Comparison of ENCODE assay signal across 2 cellular contexts in the genomic region with DNA sequence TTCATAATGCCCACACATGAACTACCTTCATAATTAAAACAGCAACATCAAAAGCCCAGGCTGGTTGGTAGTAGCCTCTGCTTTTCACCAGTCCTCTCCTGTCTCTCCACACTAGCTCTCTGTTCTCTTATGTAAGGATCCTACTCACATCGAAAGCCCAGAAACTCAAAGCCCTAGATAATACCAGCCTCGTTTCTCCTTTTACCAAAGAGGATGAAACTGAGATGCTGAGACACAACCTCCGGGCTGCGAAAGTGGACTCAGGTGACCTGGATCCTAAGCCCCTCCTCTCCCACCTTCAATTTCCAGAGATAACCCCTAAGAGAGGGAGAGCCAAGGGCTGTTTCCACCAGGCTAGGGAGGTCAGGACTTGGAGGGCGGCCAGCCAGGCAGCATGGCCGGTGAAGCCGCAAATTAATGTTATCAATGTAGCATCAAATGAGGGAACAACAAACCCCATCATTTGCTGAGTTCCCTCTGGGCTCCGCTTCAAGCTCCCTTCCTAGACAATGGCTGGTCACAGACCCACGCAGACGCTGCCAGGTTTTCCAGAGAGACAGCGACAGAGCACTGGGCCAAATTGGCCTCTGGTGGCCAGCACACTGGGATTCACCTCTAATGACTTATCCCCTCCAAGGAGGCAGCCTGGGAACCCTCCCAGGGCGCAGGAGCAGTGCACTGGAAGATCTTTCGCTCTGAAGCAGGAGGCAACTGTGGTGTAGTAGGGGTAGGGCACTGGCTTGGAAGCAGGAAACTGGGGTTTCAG.
TF ChIP-seq lines count a peak whose summit lies in the region.

No MANE protein-coding gene starts in this region.

TF ChIP-seq in IMR-90, 13 proteins besides CTCF, POLR2A, EP300 and RAD21:
- TF ChIP-seq MAZ (IDR thresholded peaks at IDR 0.05; ENCODE audit: borderline replicate concordance, low read depth, low read length) (no peak), MXI1 (IDR thresholded peaks at IDR 0.05; ENCODE audit: borderline replicate concordance, low read depth, low read length) (no peak), SMC3 (IDR thresholded peaks at IDR 0.05; ENCODE audit: low read depth, low read length) (no peak), NFE2L2 (IDR thresholded peaks at IDR 0.05; ENCODE audit: low read depth, low read length) (no peak), BHLHE40 (IDR thresholded peaks at IDR 0.05; ENCODE audit: low read depth, low read length) (no peak), FOS (IDR thresholded peaks at IDR 0.05; ENCODE audit: low read depth, low read length) (no peak), CHD1 (IDR thresholded peaks at IDR 0.05; ENCODE audit: low read depth, low read length) (no peak), RCOR1 (IDR thresholded peaks at IDR 0.05; ENCODE audit: insufficient replicate concordance, low read length) (no peak), CEBPB (IDR thresholded peaks at IDR 0.05; ENCODE audit: low read depth, low read length) (no peak), RFX5 (IDR thresholded peaks at IDR 0.05; ENCODE audit: low read depth, low read length) (no peak), MAFK (IDR thresholded peaks at IDR 0.05; ENCODE audit: low read depth, low read length) (no peak)
- TF ChIP-seq, protein P1, sequence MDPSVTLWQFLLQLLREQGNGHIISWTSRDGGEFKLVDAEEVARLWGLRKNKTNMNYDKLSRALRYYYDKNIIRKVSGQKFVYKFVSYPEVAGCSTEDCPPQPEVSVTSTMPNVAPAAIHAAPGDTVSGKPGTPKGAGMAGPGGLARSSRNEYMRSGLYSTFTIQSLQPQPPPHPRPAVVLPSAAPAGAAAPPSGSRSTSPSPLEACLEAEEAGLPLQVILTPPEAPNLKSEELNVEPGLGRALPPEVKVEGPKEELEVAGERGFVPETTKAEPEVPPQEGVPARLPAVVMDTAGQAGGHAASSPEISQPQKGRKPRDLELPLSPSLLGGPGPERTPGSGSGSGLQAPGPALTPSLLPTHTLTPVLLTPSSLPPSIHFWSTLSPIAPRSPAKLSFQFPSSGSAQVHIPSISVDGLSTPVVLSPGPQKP (IDR thresholded peaks at IDR 0.05; ENCODE audit: borderline replicate concordance, low read depth, low read length): no peak
- TF ChIP-seq, protein P2, sequence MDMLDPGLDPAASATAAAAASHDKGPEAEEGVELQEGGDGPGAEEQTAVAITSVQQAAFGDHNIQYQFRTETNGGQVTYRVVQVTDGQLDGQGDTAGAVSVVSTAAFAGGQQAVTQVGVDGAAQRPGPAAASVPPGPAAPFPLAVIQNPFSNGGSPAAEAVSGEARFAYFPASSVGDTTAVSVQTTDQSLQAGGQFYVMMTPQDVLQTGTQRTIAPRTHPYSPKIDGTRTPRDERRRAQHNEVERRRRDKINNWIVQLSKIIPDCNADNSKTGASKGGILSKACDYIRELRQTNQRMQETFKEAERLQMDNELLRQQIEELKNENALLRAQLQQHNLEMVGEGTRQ (IDR thresholded peaks at IDR 0.05; ENCODE audit: low read depth, low read length): no peak

TF ChIP-seq in endothelial cell of umbilical vein, 7 proteins besides CTCF, POLR2A, EP300 and RAD21:
- no peak for TF ChIP-seq GATA2 (IDR thresholded peaks at IDR 0.05; ENCODE audit: insufficient read depth, insufficient read length, low read depth, low read length)
- peak; percentile 33 for TF ChIP-seq EZH2 (IDR thresholded peaks at IDR 0.05; ENCODE audit: borderline replicate concordance, low read depth, low read length, severe bottlenecking)
- no peak for TF ChIP-seq MYC (IDR thresholded peaks at IDR 0.05; ENCODE audit: low read depth, low read length)
